1 cellular context compared by ENCODE assay signal in genomic region chr1:219172821-219173220, GRCh38.
TF ChIP-seq lines count a peak whose summit lies in the region.

No MANE protein-coding gene starts in this region.

TF ChIP-seq in HepG2, 621 proteins besides CTCF, POLR2A, EP300 and RAD21:
- TF ChIP-seq ZNF280D (CRISPR knock-in tag; IDR thresholded peaks at IDR 0.05) (0 out of 2 replicates have a peak, but pooled peaks have one; percentile 17), TFE3 (CRISPR knock-in tag; IDR thresholded peaks at IDR 0.05) (no peak), ERF (CRISPR knock-in tag; IDR thresholded peaks at IDR 0.05) (no peak)
